Comparison of ENCODE assay signal across 8 cellular contexts in genomic region chr16:56931253-56931768, GRCh38. TPM values are rescaled to one million over a fixed set of nuclear protein-coding genes. Genes with fewer than 3 reads are reported as not detected.
A peak's percentile ranks its signal among the peaks of the same experiment; 100 is the strongest.
DNase-seq lines count a peak whose midpoint lies in the region; ATAC-seq, FAIRE-seq and TF ChIP-seq lines count a peak whose summit lies in the region.

No MANE protein-coding gene starts in this region.

- H3K27me3 ChIP-seq in adrenal gland (no peaks in the 10 kb centered on the region), keratinocyte (ENCODE audit: control insufficient read depth, extremely low read depth, insufficient read depth, low read length) (no peaks in the 10 kb centered on the region)

- DNase-seq in GM13977 (ENCODE audit: low spot score) (peak; percentile 73), adrenal gland (peak in 2 of 7 donors; percentile 39 to 62), keratinocyte (ENCODE audit: low read depth, low spot score) (no peak), substantia nigra (lab: John Stamatoyannopoulos, UW) (peak in 6 of 49 donors; percentile 58 to 79 (median 68)), NCI-H2196 treated with DMSO at 0.1 percent for 48 hours (lab: John Stamatoyannopoulos, UW; ENCODE audit: unreplicated experiment) (no peak)
- no peak for DNase-seq in activated CD4-positive, alpha-beta T cell treated with anti-CD3 and anti-CD28 coated beads, Interleukin-2, amount 50 U/mL, for 1 hour

- peak overlapping the region; percentile 95 for H3K9ac ChIP-seq in keratinocyte (ENCODE audit: control insufficient read depth, extremely low read depth, insufficient read depth, low read length)

- no peaks in the 10 kb centered on the region for H3K9me1 ChIP-seq in keratinocyte (ENCODE audit: control insufficient read depth, extremely low read depth, insufficient read depth, low read length)

- no peaks in the 10 kb centered on the region for H3K9me3 ChIP-seq in adrenal gland (replicated peaks in 1 of 3)
- H3K9me3 ChIP-seq in keratinocyte (ENCODE audit: control insufficient read depth, low read depth, low read length) = no peaks in the 10 kb centered on the region

- H3K4me3 ChIP-seq in adrenal gland (peak overlapping the region in 2 of 4 donors; percentile 74 to 94), keratinocyte (ENCODE audit: control insufficient read depth in 2 of 3, extremely low read depth in 1 of 3, insufficient read depth in 2 of 3, low read depth in 1 of 3, low read length in 3 of 3) (peak overlapping the region in 2 of 3 experiments; percentile 38 to 43)

- peaks cover 20% of the 10 kb centered on the region for H4K20me1 ChIP-seq in keratinocyte (ENCODE audit: control insufficient read depth, extremely low read depth, insufficient read depth, low read length)

- H3K9me3 Mint-ChIP-seq in IgD-negative memory B cell = no peaks in the 10 kb centered on the region

- H3K27me3 Mint-ChIP-seq in IgD-negative memory B cell = no peaks in the 10 kb centered on the region

- H3K4me1 Mint-ChIP-seq in IgD-negative memory B cell = peaks cover 23 to 36% (median 31%) of the 10 kb centered on the region in 3 donors

- H3K4me3 Mint-ChIP-seq in IgD-negative memory B cell = peak overlapping the region; percentile 98 to 100 (median 99)

- intact Hi-C loops in adrenal gland (cut with DNase I) = no loop called here

- peak overlapping the region; percentile 98 to 100 (median 99) for H3K27ac Mint-ChIP-seq in IgD-negative memory B cell

- H3K4me1 ChIP-seq in adrenal gland (replicated peaks in 1 of 2) = peaks cover 18 to 37% of the 10 kb centered on the region in 2 donors
- peaks cover 21% of the 10 kb centered on the region for H3K4me1 ChIP-seq in keratinocyte (ENCODE audit: control insufficient read depth, extremely low read depth, insufficient read depth, low read length)

- peak overlapping the region; percentile 78 for H2AFZ ChIP-seq in keratinocyte (ENCODE audit: control insufficient read depth, low read length)

- dilution Hi-C loops in keratinocyte (cut with MboI; ENCODE audit: extremely low pct_ligation_motif_present, low sequenced_read_pairs) = no loop called here

- H3K4me2 ChIP-seq in keratinocyte (ENCODE audit: control insufficient read depth, extremely low read depth, insufficient read depth, low read depth, low read length) = peak overlapping the region; percentile 65

- no peak for FAIRE-seq in keratinocyte (lab: Jason Lieb, UNC)

- H3K36me3 Mint-ChIP-seq in IgD-negative memory B cell = peaks cover 22% of the 10 kb centered on the region

- H3K36me3 ChIP-seq in adrenal gland (replicated peaks in 1 of 2) (peaks cover 0 to 15% of the 10 kb centered on the region in 2 donors), keratinocyte (ENCODE audit: control insufficient read depth in 2 of 2, extremely low read depth in 1 of 2, insufficient read depth in 2 of 2, low read length in 2 of 2) (peaks cover 4 to 17% of the 10 kb centered on the region in 2 experiments)

- no peak for TF ChIP-seq POLR2A in adrenal gland (IDR thresholded peaks at IDR 0.05)

- H3K79me2 ChIP-seq in keratinocyte (ENCODE audit: control insufficient read depth, insufficient read depth, low read length) = peaks cover 33% of the 10 kb centered on the region

- in situ Hi-C loops in GM13977 (cut with MboI; ENCODE audit: low pct_unique_long_range_greater_than_20kb, low sequenced_read_pairs, unreplicated experiment) = no loop called here

- peak; percentile 45 for ATAC-seq in GM21717 (IDR thresholded peaks at IDR 0.05; ENCODE audit: unreplicated experiment)

- 35 to 42% (median 37%) methylated on average over 16 to 18 of the region's 18 CpGs for WGBS in adrenal gland, 4 donors

- TF ChIP-seq CTCF in GM13977 (IDR thresholded peaks at IDR 0.05; ENCODE audit: extremely low read depth, insufficient read depth, missing control alignments) = no peak
- no peak for TF ChIP-seq CTCF in adrenal gland (IDR thresholded peaks at IDR 0.05)
- TF ChIP-seq CTCF in keratinocyte (optimal IDR thresholded peaks at IDR 0.05 in 1 of 3, IDR thresholded peaks at IDR 0.05 in 1 of 3, conservative IDR thresholded peaks at IDR 0.05 in 1 of 3; ENCODE audit: extremely low read depth in 1 of 3, insufficient read depth in 2 of 3, low read length in 3 of 3) = no peak

- H3K27ac ChIP-seq in adrenal gland (peak overlapping the region; percentile 9 to 99 (median 97)), keratinocyte (ENCODE audit: control insufficient read depth, insufficient read depth, low read length) (peak overlapping the region; percentile 91), substantia nigra (ENCODE audit: low read depth, low read length, poor library complexity, severe bottlenecking) (peak overlapping the region; percentile 98)

RNA-seq across cellular contexts. Expression of gene HERPUD1, which starts 0.6 kb away (rescaled TPM):
- polyA plus RNA-seq in IgD-negative memory B cell = 298 TPM
- total RNA-seq in adrenal gland = 100 to 1,000 TPM; 176 to 306 (median 244) TPM
- 100 to 1,000 TPM in 1 of 3 donors, 10 to 100 TPM in 2; 26.4 to 570 (median 82.6) TPM for polyA plus RNA-seq in adrenal gland
- polyA plus RNA-seq in keratinocyte = 138 to 183 TPM (median 151 TPM) in 3 replicates
- polyA plus RNA-seq in keratinocyte (2011; ENCODE audit: low read depth) = 143 TPM
- polyA plus RNA-seq in keratinocyte (2011; cell fraction: cytosol; rRNA removed) = 79.3 and 139 TPM in 2 replicates
- 164 and 170 TPM in 2 replicates for polyA plus RNA-seq in keratinocyte (2011; cell fraction: nucleus; rRNA removed)
- polyA plus RNA-seq in keratinocyte (2012; ENCODE audit: low replicate concordance) = 62.1 and 175 TPM in 2 replicates
- 112 to 239 TPM (median 112 TPM) in 3 replicates for polyA minus RNA-seq in keratinocyte
- polyA minus RNA-seq in keratinocyte (2011; cell fraction: cytosol; rRNA and poly(A)+ RNA removed) = 124 TPM
- 115 and 183 TPM in 2 replicates for polyA minus RNA-seq in keratinocyte (2011; cell fraction: nucleus; rRNA and poly(A)+ RNA removed)

RNA-seq across cellular contexts. Expression of gene CETP, which starts 30.4 kb away (rescaled TPM):
- polyA plus RNA-seq in IgD-negative memory B cell = 0.79 TPM
- 1 to 10 TPM; 1.3 to 7.9 (median 2.8) TPM for total RNA-seq in adrenal gland
- 1 to 10 TPM; 1.2 to 4.1 (median 2.3) TPM for polyA plus RNA-seq in adrenal gland
- polyA plus RNA-seq in keratinocyte = not detected in 3 replicates
- not detected for polyA plus RNA-seq in keratinocyte (2011; ENCODE audit: low read depth)
- not detected in 2 replicates for polyA plus RNA-seq in keratinocyte (2011; cell fraction: cytosol; rRNA removed)
- not detected in 2 replicates for polyA plus RNA-seq in keratinocyte (2011; cell fraction: nucleus; rRNA removed)
- polyA plus RNA-seq in keratinocyte (2012; ENCODE audit: low replicate concordance) = not detected in 2 replicates
- polyA minus RNA-seq in keratinocyte = not detected in 3 replicates
- polyA minus RNA-seq in keratinocyte (2011; cell fraction: cytosol; rRNA and poly(A)+ RNA removed) = not detected
- polyA minus RNA-seq in keratinocyte (2011; cell fraction: nucleus; rRNA and poly(A)+ RNA removed) = not detected in 2 replicates

RNA-seq across cellular contexts. Expression of gene NLRC5, which starts 58.0 kb away (rescaled TPM):
- polyA plus RNA-seq in IgD-negative memory B cell (134 TPM), adrenal gland (10 to 100 TPM; 14.7 to 89.0 (median 58.6) TPM), keratinocyte (7.7 to 10.7 TPM (median 7.8 TPM) in 3 replicates)
- 10 to 100 TPM; 10.4 to 44.8 (median 26.6) TPM for total RNA-seq in adrenal gland
- polyA plus RNA-seq in keratinocyte (2011; ENCODE audit: low read depth) = 5.9 TPM
- 4.6 and 5.2 TPM in 2 replicates for polyA plus RNA-seq in keratinocyte (2011; cell fraction: cytosol; rRNA removed)
- polyA plus RNA-seq in keratinocyte (2011; cell fraction: nucleus; rRNA removed) = 25.7 and 36.9 TPM in 2 replicates
- 6.5 and 8.1 TPM in 2 replicates for polyA plus RNA-seq in keratinocyte (2012; ENCODE audit: low replicate concordance)
- polyA minus RNA-seq in keratinocyte = 20.3 to 37.4 TPM (median 28.2 TPM) in 3 replicates
- 6.9 TPM for polyA minus RNA-seq in keratinocyte (2011; cell fraction: cytosol; rRNA and poly(A)+ RNA removed)
- 24.4 and 31.2 TPM in 2 replicates for polyA minus RNA-seq in keratinocyte (2011; cell fraction: nucleus; rRNA and poly(A)+ RNA removed)
